Comparison of ENCODE assay signal across 13 cellular contexts in genomic region chr3:49131576-49131975, GRCh38. TPM values are rescaled to one million over a fixed set of nuclear protein-coding genes. Genes with fewer than 3 reads are reported as not detected.
A peak's percentile ranks its signal among the peaks of the same experiment; 100 is the strongest.
DNase-seq lines count a peak whose midpoint lies in the region; ATAC-seq, FAIRE-seq and TF ChIP-seq lines count a peak whose summit lies in the region.
"Had no signal": no experiment of that assay in that cellular context is flagged by ENCODE, and none has a peak within 500 bp of the region (broad histone marks: within the 10 kb centered on the region; RNA-seq: fewer than 3 reads in every experiment).

No MANE protein-coding gene starts in this region.

- H3K4me1 ChIP-seq in endothelial cell of umbilical vein (ENCODE audit: control insufficient read depth, extremely low read depth, insufficient read depth, low read length) (peaks cover 14% of the 10 kb centered on the region), mucosa of stomach (ENCODE audit: control insufficient read depth, insufficient read depth, low read length) (peaks cover 18% of the 10 kb centered on the region), thyroid gland (peaks cover 15 to 19% of the 10 kb centered on the region in 2 donors)

- intact Hi-C loops in endothelial cell of umbilical vein (cut with micrococcal nuclease) (no loop called here), thyroid gland (cut with DNase I) (no loop called here)

- no peak overlapping the region for H3K4me3 Mint-ChIP-seq in activated naive CD8-positive, alpha-beta T cell treated with anti-CD3 and anti-CD28 coated beads for 36 hours
- H3K4me3 Mint-ChIP-seq: T-helper 17 cell had no signal

- TF ChIP-seq CTCF in RWPE1 (conservative IDR thresholded peaks at IDR 0.05; ENCODE audit: low read depth): no peak
- no peak for TF ChIP-seq CTCF in endothelial cell of umbilical vein (IDR thresholded peaks at IDR 0.05; ENCODE audit: extremely low read depth in 1 of 2, insufficient read depth in 1 of 2, low read depth in 1 of 2, low read length in 2 of 2)
- no peak for TF ChIP-seq CTCF in thyroid gland (IDR thresholded peaks at IDR 0.05)

- TF ChIP-seq POLR2A in endothelial cell of umbilical vein (IDR thresholded peaks at IDR 0.05; ENCODE audit: low read depth, low read length): no peak
- no peak for TF ChIP-seq POLR2A in thyroid gland (IDR thresholded peaks at IDR 0.05)

- no peaks in the 10 kb centered on the region for H3K36me3 Mint-ChIP-seq in activated naive CD8-positive, alpha-beta T cell treated with anti-CD3 and anti-CD28 coated beads for 36 hours

- no peak for ATAC-seq in HG02642 (IDR thresholded peaks at IDR 0.05; ENCODE audit: poor library complexity, unreplicated experiment)
- ATAC-seq: T-helper 17 cell had no signal

- WGBS in thyroid gland, 2 donors: 96 to 97% methylated on average over 4 to 6 of the region's 6 CpGs

- H3K27ac Mint-ChIP-seq in activated naive CD8-positive, alpha-beta T cell treated with anti-CD3 and anti-CD28 coated beads for 36 hours: no peak overlapping the region
- H3K27ac Mint-ChIP-seq: T-helper 17 cell had no signal

- no peaks in the 10 kb centered on the region for H3K9me3 Mint-ChIP-seq in activated naive CD8-positive, alpha-beta T cell treated with anti-CD3 and anti-CD28 coated beads for 36 hours

- dilution Hi-C loops in endothelial cell of umbilical vein (cut with MboI; ENCODE audit: extremely low pct_ligation_motif_present, low sequenced_read_pairs): no loop called here

- DNase-seq in RWPE1 (ENCODE audit: low spot score) (no peak), endothelial cell of umbilical vein (ENCODE audit: low read depth, low spot score) (no peak), thyroid gland (no peak), NCI-H524 (lab: John Stamatoyannopoulos, UW) (no peak), SIG-M5 treated with dmso at 0.1 percent for 504 hours (lab: John Stamatoyannopoulos, UW; ENCODE audit: unreplicated experiment) (no peak)
- DNase-seq in activated naive CD8-positive, alpha-beta T cell treated with anti-CD3 and anti-CD28 coated beads for 36 hours: no peak
- DNase-seq: activated CD8-positive, alpha-beta memory T cell treated with anti-CD3 and anti-CD28 coated beads, Interleukin-2, amount 50 U/mL, for 4 hours; DMS79; MM.1S; NCI-H526 treated with DMSO at 0.1 percent for 48 hours; T-helper 17 cell had no signal

- H3K9me1 ChIP-seq in endothelial cell of umbilical vein (replicated peaks; ENCODE audit: control insufficient read depth, extremely low read depth, insufficient read depth, low read length): no peaks in the 10 kb centered on the region

- peaks cover 8% of the 10 kb centered on the region for H3K4me1 Mint-ChIP-seq in activated naive CD8-positive, alpha-beta T cell treated with anti-CD3 and anti-CD28 coated beads for 36 hours

- no peak overlapping the region for H2AFZ ChIP-seq in endothelial cell of umbilical vein (ENCODE audit: low read depth, low read length)

- peak overlapping the region in 2 of 3 experiments; percentile 83 to 89 for H3K4me3 ChIP-seq in endothelial cell of umbilical vein (replicated peaks in 1 of 3; ENCODE audit: insufficient read depth in 1 of 3, low read depth in 1 of 3, low read length in 3 of 3)
- H3K4me3 ChIP-seq in mucosa of stomach (ENCODE audit: low read length): peak overlapping the region; percentile 44
- peak overlapping the region in 1 of 3 donors; percentile 71 for H3K4me3 ChIP-seq in thyroid gland (replicated peaks in 1 of 3)

- H3K27ac ChIP-seq in RWPE1 (peak overlapping the region; percentile 63), endothelial cell of umbilical vein (ENCODE audit: insufficient read depth, low read depth, low read length) (no peak overlapping the region), thyroid gland (peak overlapping the region in 2 of 3 donors; percentile 82 to 93)

- H3K36me3 ChIP-seq in endothelial cell of umbilical vein (ENCODE audit: control insufficient read depth in 2 of 2, extremely low read depth in 1 of 2, insufficient read depth in 2 of 2, low read length in 2 of 2) (peaks cover 0 to 36% of the 10 kb centered on the region in 2 experiments), mucosa of stomach (ENCODE audit: control insufficient read depth, insufficient read depth, low read length) (no peaks in the 10 kb centered on the region), thyroid gland (peaks cover 26 to 28% of the 10 kb centered on the region in 2 donors)

- FAIRE-seq in endothelial cell of umbilical vein (lab: Jason Lieb, UNC): no peak

- H3K9ac ChIP-seq in endothelial cell of umbilical vein (replicated peaks; ENCODE audit: extremely low read depth, insufficient read depth, low read length): no peak overlapping the region
- peak overlapping the region; percentile 63 for H3K9ac ChIP-seq in mucosa of stomach (ENCODE audit: low read length)

- CTCF ChIA-PET in RWPE1 (lab: Yijun Ruan, JAX) (no interaction called here), endothelial cell of umbilical vein (lab: Charles Lee) (interaction anchor here (2.7 to 3.2 kb wide), 2 partner anchors 37 to 39 kb away, joined by 16 to 18 read pairs; partner anchors contain the start of genes KLHDC8B and QRICH1)

- peaks cover 25% of the 10 kb centered on the region for H3K79me2 ChIP-seq in endothelial cell of umbilical vein (ENCODE audit: control insufficient read depth, insufficient read depth, low read length)

- peaks cover 31% of the 10 kb centered on the region for H3K27me3 Mint-ChIP-seq in activated naive CD8-positive, alpha-beta T cell treated with anti-CD3 and anti-CD28 coated beads for 36 hours

- H3K9me3 ChIP-seq in endothelial cell of umbilical vein (replicated peaks; ENCODE audit: control insufficient read depth, insufficient read depth, low read length): no peaks in the 10 kb centered on the region
- no peaks in the 10 kb centered on the region for H3K9me3 ChIP-seq in mucosa of stomach (ENCODE audit: control insufficient read depth, low read length)
- H3K9me3 ChIP-seq in thyroid gland: no peaks in the 10 kb centered on the region

- peak overlapping the region; percentile 72 for H3K4me2 ChIP-seq in endothelial cell of umbilical vein (ENCODE audit: insufficient read depth, low read length)

- no TSS peak for BruUV-seq in endothelial cell of umbilical vein (replicated peaks; lab: Mats Ljungman, UMichigan)

- H3K27me3 ChIP-seq in endothelial cell of umbilical vein (ENCODE audit: control insufficient read depth in 2 of 2, insufficient read depth in 2 of 2, low read length in 2 of 2): no peaks in the 10 kb centered on the region
- H3K27me3 ChIP-seq in mucosa of stomach (ENCODE audit: control insufficient read depth, insufficient read depth, low read length): no peaks in the 10 kb centered on the region
- no peaks in the 10 kb centered on the region for H3K27me3 ChIP-seq in thyroid gland

- no peaks in the 10 kb centered on the region for H4K20me1 ChIP-seq in endothelial cell of umbilical vein (replicated peaks; ENCODE audit: control insufficient read depth, extremely low read depth, insufficient read depth, low read length)

- POLR2A ChIA-PET in RWPE1 (lab: Yijun Ruan, JAX; ENCODE audit: low non-redundant PET) (no interaction called here), endothelial cell of umbilical vein (lab: Charles Lee) (no interaction called here)

RNA-seq across cellular contexts. Expression of gene LAMB2, which starts 1.3 kb away (rescaled TPM):
- total RNA-seq in endothelial cell of umbilical vein (374 and 423 TPM in 2 replicates), thyroid gland (100 to 1,000 TPM; 452 to 573 (median 527) TPM)
- 744 and 764 TPM in 2 replicates for polyA plus RNA-seq in endothelial cell of umbilical vein
- 276 and 317 TPM in 2 replicates for polyA plus RNA-seq in endothelial cell of umbilical vein (2011; cell fraction: cytosol; rRNA removed)
- 2,834 and 3,705 TPM in 2 replicates for polyA plus RNA-seq in endothelial cell of umbilical vein (2011; cell fraction: nucleus; rRNA removed)
- 291 and 300 TPM in 2 replicates for polyA plus RNA-seq in endothelial cell of umbilical vein (2012)
- polyA minus RNA-seq in endothelial cell of umbilical vein: 1,085 and 1,182 TPM in 2 replicates
- polyA minus RNA-seq in endothelial cell of umbilical vein (2011; cell fraction: cytosol; rRNA and poly(A)+ RNA removed): 1.6 TPM
- polyA minus RNA-seq in endothelial cell of umbilical vein (2011; cell fraction: nucleus; rRNA and poly(A)+ RNA removed): 489 and 637 TPM in 2 replicates
- not detected for total RNA-seq in activated naive CD8-positive, alpha-beta T cell treated with anti-CD3 and anti-CD28 coated beads for 36 hours

RNA-seq across cellular contexts. Expression of gene USP19, which starts 11.0 kb away (rescaled TPM):
- 39.1 and 42.2 TPM in 2 replicates for total RNA-seq in endothelial cell of umbilical vein
- 31.3 and 36.8 TPM in 2 replicates for polyA plus RNA-seq in endothelial cell of umbilical vein
- polyA plus RNA-seq in endothelial cell of umbilical vein (2011; cell fraction: cytosol; rRNA removed): 23.3 and 25.3 TPM in 2 replicates
- 82.3 and 94.1 TPM in 2 replicates for polyA plus RNA-seq in endothelial cell of umbilical vein (2011; cell fraction: nucleus; rRNA removed)
- 16.8 and 22.3 TPM in 2 replicates for polyA plus RNA-seq in endothelial cell of umbilical vein (2012)
- polyA minus RNA-seq in endothelial cell of umbilical vein: 64.9 and 87.8 TPM in 2 replicates
- 46.7 TPM for polyA minus RNA-seq in endothelial cell of umbilical vein (2011; cell fraction: cytosol; rRNA and poly(A)+ RNA removed)
- polyA minus RNA-seq in endothelial cell of umbilical vein (2011; cell fraction: nucleus; rRNA and poly(A)+ RNA removed): 22.6 and 24.7 TPM in 2 replicates
- 100 to 1,000 TPM in 1 of 4 donors, 10 to 100 TPM in 3; 72.3 to 104 (median 77.4) TPM for total RNA-seq in thyroid gland
- total RNA-seq in activated naive CD8-positive, alpha-beta T cell treated with anti-CD3 and anti-CD28 coated beads for 36 hours: 10 to 100 TPM; 50.8 to 55.5 TPM

RNA-seq across cellular contexts. Expression of gene QARS1, which starts 27.0 kb away (rescaled TPM):
- total RNA-seq in endothelial cell of umbilical vein: 261 and 285 TPM in 2 replicates
- 434 and 477 TPM in 2 replicates for polyA plus RNA-seq in endothelial cell of umbilical vein
- polyA plus RNA-seq in endothelial cell of umbilical vein (2011; cell fraction: cytosol; rRNA removed): 308 and 315 TPM in 2 replicates
- 681 and 803 TPM in 2 replicates for polyA plus RNA-seq in endothelial cell of umbilical vein (2011; cell fraction: nucleus; rRNA removed)
- 288 and 313 TPM in 2 replicates for polyA plus RNA-seq in endothelial cell of umbilical vein (2012)
- 280 and 284 TPM in 2 replicates for polyA minus RNA-seq in endothelial cell of umbilical vein
- polyA minus RNA-seq in endothelial cell of umbilical vein (2011; cell fraction: cytosol; rRNA and poly(A)+ RNA removed): 116 TPM
- 156 and 170 TPM in 2 replicates for polyA minus RNA-seq in endothelial cell of umbilical vein (2011; cell fraction: nucleus; rRNA and poly(A)+ RNA removed)
- 100 to 1,000 TPM; 158 to 273 (median 251) TPM for total RNA-seq in thyroid gland
- 100 to 1,000 TPM; 252 to 272 TPM for total RNA-seq in activated naive CD8-positive, alpha-beta T cell treated with anti-CD3 and anti-CD28 coated beads for 36 hours

RNA-seq across cellular contexts. Expression of gene CCDC71, which starts 34.6 kb away (rescaled TPM):
- total RNA-seq in endothelial cell of umbilical vein (20.3 and 23.5 TPM in 2 replicates), thyroid gland (10 to 100 TPM; 35.2 to 63.7 (median 58.5) TPM)
- 41.6 and 48.7 TPM in 2 replicates for polyA plus RNA-seq in endothelial cell of umbilical vein
- 28.4 and 32.7 TPM in 2 replicates for polyA plus RNA-seq in endothelial cell of umbilical vein (2011; cell fraction: cytosol; rRNA removed)
- polyA plus RNA-seq in endothelial cell of umbilical vein (2011; cell fraction: nucleus; rRNA removed): 17.0 and 18.3 TPM in 2 replicates
- 14.6 and 16.1 TPM in 2 replicates for polyA plus RNA-seq in endothelial cell of umbilical vein (2012)
- 36.0 and 41.9 TPM in 2 replicates for polyA minus RNA-seq in endothelial cell of umbilical vein
- polyA minus RNA-seq in endothelial cell of umbilical vein (2011; cell fraction: cytosol; rRNA and poly(A)+ RNA removed): 18.5 TPM
- 25.8 and 29.7 TPM in 2 replicates for polyA minus RNA-seq in endothelial cell of umbilical vein (2011; cell fraction: nucleus; rRNA and poly(A)+ RNA removed)
- total RNA-seq in activated naive CD8-positive, alpha-beta T cell treated with anti-CD3 and anti-CD28 coated beads for 36 hours: 10 to 100 TPM; 30.0 to 30.9 TPM

RNA-seq across cellular contexts. Expression of gene QRICH1, which starts 37.7 kb away (rescaled TPM):
- total RNA-seq in endothelial cell of umbilical vein (106 and 116 TPM in 2 replicates), thyroid gland (100 to 1,000 TPM in 2 of 4 donors, 10 to 100 TPM in 2; 79.8 to 342 (median 98.3) TPM)
- 89.6 and 89.7 TPM in 2 replicates for polyA plus RNA-seq in endothelial cell of umbilical vein
- 67.2 and 68.2 TPM in 2 replicates for polyA plus RNA-seq in endothelial cell of umbilical vein (2011; cell fraction: cytosol; rRNA removed)
- 306 and 324 TPM in 2 replicates for polyA plus RNA-seq in endothelial cell of umbilical vein (2011; cell fraction: nucleus; rRNA removed)
- 41.5 and 50.0 TPM in 2 replicates for polyA plus RNA-seq in endothelial cell of umbilical vein (2012)
- 145 and 152 TPM in 2 replicates for polyA minus RNA-seq in endothelial cell of umbilical vein
- 66.4 TPM for polyA minus RNA-seq in endothelial cell of umbilical vein (2011; cell fraction: cytosol; rRNA and poly(A)+ RNA removed)
- polyA minus RNA-seq in endothelial cell of umbilical vein (2011; cell fraction: nucleus; rRNA and poly(A)+ RNA removed): 67.8 and 109 TPM in 2 replicates
- 100 to 1,000 TPM; 126 to 127 TPM for total RNA-seq in activated naive CD8-positive, alpha-beta T cell treated with anti-CD3 and anti-CD28 coated beads for 36 hours

Comparison
In these comparisons a context has a peak if more than half of its experiments do, and no peak if none do; other contexts are left out.
1. RNA of gene LAMB2, which starts 1.3 kb away (total RNA-seq): 452 to 573 TPM in thyroid gland and 374 to 423 TPM in endothelial cell of umbilical vein; not detected in activated naive CD8-positive, alpha-beta T cell treated with anti-CD3 and anti-CD28 coated beads for 36 hours; every median in the first group is over 100 times any median in the second.